Comparison of ENCODE assay signal across 8 cellular contexts in genomic region chr2:27050996-27051901, GRCh38. TPM values are rescaled to one million over a fixed set of nuclear protein-coding genes. Genes with fewer than 3 reads are reported as not detected.
DNase-seq lines count a peak whose midpoint lies in the region; ATAC-seq and TF ChIP-seq lines count a peak whose summit lies in the region.

TSS of gene AGBL5 (plus strand) at chr2:27051668. CDS start at chr2:27052959, 1,291 bp downstream.

- H3K36me3 Mint-ChIP-seq in chondrocyte (ENCODE audit: low read depth), result peaks cover 6% of the 10 kb centered on the region

- H3K36me3 ChIP-seq in BJ (ENCODE audit: control insufficient read depth, insufficient read depth, low read length), result peaks cover 14% of the 10 kb centered on the region
- no peaks in the 10 kb centered on the region for H3K36me3 ChIP-seq in kidney epithelial cell (ENCODE audit: control insufficient read depth, insufficient read depth, low read length)

- H3K27me3 Mint-ChIP-seq in chondrocyte (ENCODE audit: low read depth), result no peaks in the 10 kb centered on the region

- CTCF ChIA-PET in BJ (lab: Yijun Ruan, JAX), result interaction anchor here (0.8 to 3.2 kb wide), 12 partner anchors 9 to 90 kb away, joined by 3 to 28 read pairs (median 5); partner anchors contain the start of genes KHK and TMEM214

- peak; percentile 63 for ATAC-seq in HG03457 (IDR thresholded peaks at IDR 0.05; ENCODE audit: unreplicated experiment)

- H3K27ac Mint-ChIP-seq in chondrocyte (ENCODE audit: unreplicated experiment), result peak within 1 kb of the TSS; percentile 99

- H3K4me3 ChIP-seq in BJ (ENCODE audit: low read depth, low read length) (peak within 1 kb of the TSS; percentile 66), kidney epithelial cell (ENCODE audit: low read depth, low read length) (peak within 1 kb of the TSS; percentile 91)

- peaks cover 13% of the 10 kb centered on the region for H3K4me1 Mint-ChIP-seq in chondrocyte (ENCODE audit: low read depth)

- H3K4me3 Mint-ChIP-seq in chondrocyte (ENCODE audit: unreplicated experiment), result peak within 1 kb of the TSS; percentile 88

- TF ChIP-seq CTCF in BJ (IDR thresholded peaks at IDR 0.05; ENCODE audit: insufficient read depth, low read depth, low read length) (no peak), chondrocyte (IDR thresholded peaks at IDR 0.05) (no peak), kidney epithelial cell (IDR thresholded peaks at IDR 0.05; ENCODE audit: insufficient read depth, low read length, poor library complexity, severe bottlenecking) (no peak)

- POLR2A ChIA-PET in BJ (lab: Charles Lee), result interaction anchor here (1.1 to 1.4 kb wide), 3 partner anchors 11 to 28 kb away, joined by 3 to 7 read pairs (median 3); partner anchors contain the start of gene EMILIN1

- H3K27me3 ChIP-seq in BJ (ENCODE audit: control insufficient read depth, insufficient read depth, low read length) (no peaks in the 10 kb centered on the region), kidney epithelial cell (ENCODE audit: control insufficient read depth, insufficient read depth, low read length) (no peaks in the 10 kb centered on the region)

- no peaks in the 10 kb centered on the region for H3K9me3 Mint-ChIP-seq in chondrocyte (ENCODE audit: low read depth)

- peak; percentile 86 for DNase-seq in BJ (ENCODE audit: low read depth)
- peak; percentile 96 for DNase-seq in GM19240 (ENCODE audit: insufficient read length, low spot score)
- peak; percentile 97 to 98 for DNase-seq in NCI-H524 (lab: John Stamatoyannopoulos, UW)
- peak; percentile 87 to 96 for DNase-seq in activated CD4-positive, alpha-beta T cell treated with anti-CD3 and anti-CD28 coated beads for 24 hours (ENCODE audit: low read depth in 2 of 2)
- DNase-seq in chondrocyte (ENCODE audit: low spot score), result peak; percentile 97
- peak; percentile 81 for DNase-seq in kidney epithelial cell (ENCODE audit: low read depth)
- DNase-seq in stimulated activated CD4-positive, alpha-beta T cell treated with anti-CD3 and anti-CD28 coated beads, Interleukin-15, amount 100 ng/mL, for 24 hours, result peak; percentile 97

RNA-seq across cellular contexts. Expression of gene AGBL5, which starts in this region (rescaled TPM):
- polyA plus RNA-seq in BJ (2011; rRNA removed), result 25.9 and 32.7 TPM in 2 replicates
- polyA minus RNA-seq in BJ (2011; rRNA and poly(A)+ RNA removed), result 20.9 and 33.1 TPM in 2 replicates
- total RNA-seq in chondrocyte (14.0 to 31.8 TPM (median 16.3 TPM) in 3 replicates), kidney epithelial cell (28.6 and 32.0 TPM in 2 replicates)

Comparison
In these comparisons a context has a peak if more than half of its experiments do, and no peak if none do; other contexts are left out.
1. Peak in every context shown above with its lines: DNase-seq, ATAC-seq and H3K4me3 ChIP-seq.